ENCODE assay signal across 1 cellular context in the genomic region with DNA sequence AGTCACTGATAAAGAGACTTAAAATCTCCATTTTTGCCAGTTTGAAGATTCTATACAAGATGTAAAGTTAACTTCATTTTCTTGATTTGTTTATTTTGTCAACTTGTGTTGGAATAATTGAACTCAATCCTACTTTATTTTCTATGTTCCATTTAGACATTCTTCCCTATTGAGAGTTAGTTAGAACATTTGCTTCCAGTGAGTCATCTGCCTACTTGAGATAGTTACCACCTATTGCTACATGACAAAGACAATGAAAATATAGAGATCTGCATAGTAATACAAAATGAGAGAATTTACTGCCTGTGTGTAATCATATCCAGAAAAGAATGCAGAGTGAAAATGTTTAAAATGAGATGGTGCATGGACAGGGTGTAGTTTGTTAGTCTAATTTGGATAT.
TF ChIP-seq lines count a peak whose summit lies in the region.

No MANE protein-coding gene starts in this region.

TF ChIP-seq in WTC11, 78 proteins besides CTCF, POLR2A, EP300 and RAD21 (continued from another document):
- TF ChIP-seq, protein P1, sequence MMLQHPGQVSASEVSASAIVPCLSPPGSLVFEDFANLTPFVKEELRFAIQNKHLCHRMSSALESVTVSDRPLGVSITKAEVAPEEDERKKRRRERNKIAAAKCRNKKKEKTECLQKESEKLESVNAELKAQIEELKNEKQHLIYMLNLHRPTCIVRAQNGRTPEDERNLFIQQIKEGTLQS (CRISPR knock-in tag; conservative IDR thresholded peaks at IDR 0.05) = no peak
- TF ChIP-seq, protein P2, sequence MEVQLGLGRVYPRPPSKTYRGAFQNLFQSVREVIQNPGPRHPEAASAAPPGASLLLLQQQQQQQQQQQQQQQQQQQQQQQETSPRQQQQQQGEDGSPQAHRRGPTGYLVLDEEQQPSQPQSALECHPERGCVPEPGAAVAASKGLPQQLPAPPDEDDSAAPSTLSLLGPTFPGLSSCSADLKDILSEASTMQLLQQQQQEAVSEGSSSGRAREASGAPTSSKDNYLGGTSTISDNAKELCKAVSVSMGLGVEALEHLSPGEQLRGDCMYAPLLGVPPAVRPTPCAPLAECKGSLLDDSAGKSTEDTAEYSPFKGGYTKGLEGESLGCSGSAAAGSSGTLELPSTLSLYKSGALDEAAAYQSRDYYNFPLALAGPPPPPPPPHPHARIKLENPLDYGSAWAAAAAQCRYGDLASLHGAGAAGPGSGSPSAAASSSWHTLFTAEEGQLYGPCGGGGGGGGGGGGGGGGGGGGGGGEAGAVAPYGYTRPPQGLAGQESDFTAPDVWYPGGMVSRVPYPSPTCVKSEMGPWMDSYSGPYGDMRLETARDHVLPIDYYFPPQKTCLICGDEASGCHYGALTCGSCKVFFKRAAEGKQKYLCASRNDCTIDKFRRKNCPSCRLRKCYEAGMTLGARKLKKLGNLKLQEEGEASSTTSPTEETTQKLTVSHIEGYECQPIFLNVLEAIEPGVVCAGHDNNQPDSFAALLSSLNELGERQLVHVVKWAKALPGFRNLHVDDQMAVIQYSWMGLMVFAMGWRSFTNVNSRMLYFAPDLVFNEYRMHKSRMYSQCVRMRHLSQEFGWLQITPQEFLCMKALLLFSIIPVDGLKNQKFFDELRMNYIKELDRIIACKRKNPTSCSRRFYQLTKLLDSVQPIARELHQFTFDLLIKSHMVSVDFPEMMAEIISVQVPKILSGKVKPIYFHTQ (CRISPR knock-in tag; IDR thresholded peaks at IDR 0.05) = no peak
- TF ChIP-seq, protein P3, sequence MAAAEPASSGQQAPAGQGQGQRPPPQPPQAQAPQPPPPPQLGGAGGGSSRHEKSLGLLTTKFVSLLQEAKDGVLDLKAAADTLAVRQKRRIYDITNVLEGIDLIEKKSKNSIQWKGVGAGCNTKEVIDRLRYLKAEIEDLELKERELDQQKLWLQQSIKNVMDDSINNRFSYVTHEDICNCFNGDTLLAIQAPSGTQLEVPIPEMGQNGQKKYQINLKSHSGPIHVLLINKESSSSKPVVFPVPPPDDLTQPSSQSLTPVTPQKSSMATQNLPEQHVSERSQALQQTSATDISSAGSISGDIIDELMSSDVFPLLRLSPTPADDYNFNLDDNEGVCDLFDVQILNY (CRISPR knock-in tag; IDR thresholded peaks at IDR 0.05) = no peak
- TF ChIP-seq ATF1 (CRISPR knock-in tag; IDR thresholded peaks at IDR 0.05) (no peak), NFE2L1 (CRISPR knock-in tag; IDR thresholded peaks at IDR 0.05) (no peak)
